In genomic region chr2:135741395-135742306, GRCh38 we compare ENCODE assay signal across 1 cellular context.
A peak's percentile ranks its signal among the peaks of the same experiment; 100 is the strongest.
TF ChIP-seq lines count a peak whose summit lies in the region.

TSS of gene UBXN4 (plus strand) at chr2:135741855. CDS start at chr2:135741930, 75 bp downstream.

TF ChIP-seq in K562, 482 proteins besides CTCF, POLR2A, EP300 and RAD21 (continued from another document):
- TF ChIP-seq ZBTB40 (IDR thresholded peaks at IDR 0.05): peak; percentile 66
- no peak for TF ChIP-seq ZBTB40 (CRISPR knock-in tag; IDR thresholded peaks at IDR 0.05)
- TF ChIP-seq AFF4 (CRISPR knock-in tag; IDR thresholded peaks at IDR 0.05): peak; percentile 79; the same call in 1 of the 2 replicates
- TF ChIP-seq CBX1 (IDR thresholded peaks at IDR 0.05; ENCODE audit: low read depth): peak; percentile 83
- peak; percentile 38; the same call in 1 of the 2 replicates for TF ChIP-seq STAT5A (IDR thresholded peaks at IDR 0.05; ENCODE audit: borderline replicate concordance, low read length)
- peak; percentile 88; the same call in 1 of the 2 replicates for TF ChIP-seq ZBTB2 (IDR thresholded peaks at IDR 0.05)
- TF ChIP-seq FOSL1 (tag; conservative IDR thresholded peaks at IDR 0.05): peak; percentile 97
- TF ChIP-seq CREB3L1 (IDR thresholded peaks at IDR 0.05; ENCODE audit: borderline replicate concordance, low read depth): peak; percentile 98
- TF ChIP-seq ZBTB11 (CRISPR knock-in tag; IDR thresholded peaks at IDR 0.05): peak in 1 of 3 experiments; percentile 84; a peak in 2 of 6 replicates
- 0 out of 2 replicates have a peak, but pooled peaks have one; percentile 36 for TF ChIP-seq REST (CRISPR knock-in tag; IDR thresholded peaks at IDR 0.05; ENCODE audit: low read depth)
- TF ChIP-seq FOS (IDR thresholded peaks at IDR 0.05; ENCODE audit: extremely low read depth, insufficient read length): peak; percentile 39
